20 cellular contexts compared by ENCODE assay signal in genomic region chr21:37767984-37768383, GRCh38.
DNase-seq lines count a peak whose midpoint lies in the region; FAIRE-seq and TF ChIP-seq lines count a peak whose summit lies in the region.
"Had no signal": no experiment of that assay in that cellular context is flagged by ENCODE, and none has a peak within 500 bp of the region (broad histone marks: within the 10 kb centered on the region; RNA-seq: fewer than 3 reads in every experiment).

No MANE protein-coding gene starts in this region.

- no peaks in the 10 kb centered on the region for H3K27me3 ChIP-seq in astrocyte (ENCODE audit: insufficient read depth, low read length)
- H3K27me3 ChIP-seq: body of pancreas, esophagus muscularis mucosa, right lobe of liver had no signal

- H3K9me3 ChIP-seq in astrocyte (ENCODE audit: insufficient read depth, low read depth, low read length) (no peaks in the 10 kb centered on the region), kidney (ENCODE audit: control insufficient read depth in 1 of 2, low read length in 2 of 2) (no peaks in the 10 kb centered on the region)
- H3K9me3 ChIP-seq: body of pancreas, esophagus muscularis mucosa, right lobe of liver had no signal

- H3K4me1 ChIP-seq in astrocyte (ENCODE audit: insufficient read depth, low read length) (peaks cover 6% of the 10 kb centered on the region), kidney (ENCODE audit: control insufficient read depth in 1 of 2, insufficient read depth in 1 of 2, low read depth in 1 of 2, low read length in 2 of 2) (no peaks in the 10 kb centered on the region)
- H3K4me1 ChIP-seq: body of pancreas, esophagus muscularis mucosa, right lobe of liver had no signal

- no peaks in the 10 kb centered on the region for H3K9me3 Mint-ChIP-seq in astrocyte (ENCODE audit: unreplicated experiment)
- H3K9me3 Mint-ChIP-seq in glutamatergic neuron (ENCODE audit: unreplicated experiment): peaks cover 26% of the 10 kb centered on the region
- peaks cover 9% of the 10 kb centered on the region for H3K9me3 Mint-ChIP-seq in nephron progenitor cell
- H3K9me3 Mint-ChIP-seq: activated CD4-positive, alpha-beta T cell treated with anti-CD3 and anti-CD28 coated beads, Interleukin-2, amount 10 ng/mL, durations not matched to agents 7 days and 5 days; activated naive CD4-positive, alpha-beta T cell treated with anti-CD3 and anti-CD28 coated beads for 36 hours; CD8-positive, alpha-beta T cell had no signal

- peaks cover 10% of the 10 kb centered on the region for H3K4me1 Mint-ChIP-seq in astrocyte (ENCODE audit: low read depth, unreplicated experiment)
- H3K4me1 Mint-ChIP-seq in glutamatergic neuron (ENCODE audit: low read depth, unreplicated experiment): peaks cover 49% of the 10 kb centered on the region
- no peaks in the 10 kb centered on the region for H3K4me1 Mint-ChIP-seq in nephron progenitor cell
- H3K4me1 Mint-ChIP-seq: activated CD4-positive, alpha-beta T cell treated with anti-CD3 and anti-CD28 coated beads, Interleukin-2, amount 10 ng/mL, durations not matched to agents 7 days and 5 days had no signal

- H3K4me3 Mint-ChIP-seq in astrocyte (ENCODE audit: unreplicated experiment): no peak overlapping the region
- H3K4me3 Mint-ChIP-seq in glutamatergic neuron (ENCODE audit: unreplicated experiment): peak overlapping the region; percentile 38
- no peak overlapping the region for H3K4me3 Mint-ChIP-seq in nephron progenitor cell
- H3K4me3 Mint-ChIP-seq: activated CD4-positive, alpha-beta T cell treated with anti-CD3 and anti-CD28 coated beads, Interleukin-2, amount 10 ng/mL, durations not matched to agents 7 days and 5 days; activated naive CD4-positive, alpha-beta T cell treated with anti-CD3 and anti-CD28 coated beads for 36 hours; CD8-positive, alpha-beta T cell had no signal

- H3K9ac ChIP-seq in astrocyte (ENCODE audit: low read length) (no peak overlapping the region), kidney (ENCODE audit: low read length in 2 of 2) (no peak overlapping the region)

- peak overlapping the region; percentile 67 for H3K27ac Mint-ChIP-seq in astrocyte (ENCODE audit: unreplicated experiment)
- peak overlapping the region; percentile 98 for H3K27ac Mint-ChIP-seq in glutamatergic neuron (ENCODE audit: unreplicated experiment)
- H3K27ac Mint-ChIP-seq in nephron progenitor cell: no peak overlapping the region
- H3K27ac Mint-ChIP-seq: activated CD4-positive, alpha-beta T cell treated with anti-CD3 and anti-CD28 coated beads, Interleukin-2, amount 10 ng/mL, durations not matched to agents 7 days and 5 days; activated naive CD4-positive, alpha-beta T cell treated with anti-CD3 and anti-CD28 coated beads for 36 hours; CD8-positive, alpha-beta T cell had no signal

- H3K27me3 Mint-ChIP-seq in astrocyte (ENCODE audit: low read depth, unreplicated experiment): no peaks in the 10 kb centered on the region
- H3K27me3 Mint-ChIP-seq in glutamatergic neuron (ENCODE audit: unreplicated experiment): peaks cover 9% of the 10 kb centered on the region
- H3K27me3 Mint-ChIP-seq in nephron progenitor cell (ENCODE audit: low read depth, poor library complexity): peaks cover 7% of the 10 kb centered on the region

- no peak overlapping the region for H3K27ac ChIP-seq in astrocyte (ENCODE audit: low read depth, low read length)
- H3K27ac ChIP-seq in kidney (ENCODE audit: low read depth in 2 of 2, low read length in 2 of 2): no peak overlapping the region
- H3K27ac ChIP-seq: body of pancreas, esophagus muscularis mucosa, right lobe of liver had no signal

- no peak overlapping the region for H3K4me3 ChIP-seq in astrocyte (ENCODE audit: insufficient read depth, low read depth, low read length)
- no peak overlapping the region for H3K4me3 ChIP-seq in kidney (ENCODE audit: low read length in 2 of 2)
- H3K4me3 ChIP-seq: body of pancreas, esophagus muscularis mucosa, right lobe of liver had no signal

- FAIRE-seq in astrocyte (lab: Jason Lieb, UNC): no peak
- FAIRE-seq in kidney (lab: Jason Lieb, UNC): no peak
- FAIRE-seq: G401.6, GM12892 had no signal

- DNase-seq in AG08395 (ENCODE audit: low spot score) (peak; percentile 58), LHCN-M2 (ENCODE audit: low read depth) (peak; percentile 71), astrocyte (ENCODE audit: low read depth) (peak; percentile 12), glutamatergic neuron (peak; percentile 44), kidney (no peak), T-helper 9 cell (no peak), nephron progenitor cell (no peak), SIG-M5 (lab: John Stamatoyannopoulos, UW) (no peak)
- DNase-seq: activated CD4-positive, alpha-beta T cell treated with anti-CD3 and anti-CD28 coated beads, Interleukin-2, amount 10 ng/mL, durations not matched to agents 7 days and 5 days; activated naive CD4-positive, alpha-beta T cell treated with anti-CD3 and anti-CD28 coated beads for 36 hours; body of pancreas; CD8-positive, alpha-beta T cell; hypothalamus; MM.1S; NCI-H2029; NCI-H774; right lobe of liver had no signal

- no peak overlapping the region for H2AFZ ChIP-seq in astrocyte (ENCODE audit: low read depth, low read length)

- intact Hi-C loops in kidney (cut with DNase I): no loop called here

- peaks cover 2% of the 10 kb centered on the region for H3K36me3 Mint-ChIP-seq in astrocyte (ENCODE audit: low read depth, unreplicated experiment)
- peaks cover 4% of the 10 kb centered on the region for H3K36me3 Mint-ChIP-seq in glutamatergic neuron (ENCODE audit: unreplicated experiment)
- H3K36me3 Mint-ChIP-seq in nephron progenitor cell (ENCODE audit: low read depth): no peaks in the 10 kb centered on the region
- H3K36me3 Mint-ChIP-seq: CD8-positive, alpha-beta T cell had no signal

- H3K36me3 ChIP-seq in astrocyte (ENCODE audit: insufficient read depth, low read length) (no peaks in the 10 kb centered on the region), kidney (ENCODE audit: control insufficient read depth in 1 of 2, insufficient read depth in 2 of 2, low read length in 2 of 2) (no peaks in the 10 kb centered on the region)
- H3K36me3 ChIP-seq: esophagus muscularis mucosa, right lobe of liver had no signal

- no peaks in the 10 kb centered on the region for H4K20me1 ChIP-seq in astrocyte (ENCODE audit: insufficient read depth, low read length)

- H3K79me2 ChIP-seq in astrocyte (ENCODE audit: insufficient read depth, low read length): no peaks in the 10 kb centered on the region

- peak overlapping the region; percentile 27 for H3K4me2 ChIP-seq in astrocyte (ENCODE audit: low read length)

- TF ChIP-seq CTCF in astrocyte (IDR thresholded peaks at IDR 0.05; ENCODE audit: insufficient read depth, low read depth, low read length) (no peak), glutamatergic neuron (IDR thresholded peaks at IDR 0.05; ENCODE audit: partially characterized antibody, unreplicated experiment) (no peak), kidney (IDR thresholded peaks at IDR 0.05; ENCODE audit: borderline replicate concordance, extremely low read depth, insufficient read depth) (no peak), nephron progenitor cell (IDR thresholded peaks at IDR 0.05) (no peak)

Comparison
In these comparisons a context has a peak if more than half of its experiments do, and no peak if none do; other contexts are left out.
1. DNase-seq: peak in AG08395 (single experiment), LHCN-M2 (single experiment), astrocyte (single experiment) and glutamatergic neuron (single experiment); none in kidney (single experiment), T-helper 9 cell (single experiment), nephron progenitor cell (single experiment) and SIG-M5 (single experiment).